Comparison of ENCODE assay signal across 24 cellular contexts in the genomic region with DNA sequence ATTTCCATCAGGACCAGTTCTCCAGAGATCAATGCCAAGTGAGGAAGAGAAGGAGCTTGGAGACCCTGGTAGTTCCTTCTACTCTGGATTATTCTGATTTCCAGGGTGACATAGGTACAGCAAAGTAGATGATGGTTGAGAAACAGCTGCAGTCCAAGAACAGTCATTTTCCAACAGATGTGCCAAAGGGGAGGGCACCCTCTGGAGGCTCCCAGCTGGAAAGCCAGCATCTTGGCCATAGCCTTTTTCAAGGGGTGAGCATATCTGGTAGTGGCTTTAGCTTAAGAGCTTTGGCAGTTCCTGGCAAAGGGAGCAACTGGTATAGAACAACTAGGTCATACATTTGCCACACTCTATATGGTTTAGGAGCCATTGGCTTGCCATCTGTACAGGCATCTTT.
DNase-seq lines count a peak whose midpoint lies in the region; ATAC-seq and TF ChIP-seq lines count a peak whose summit lies in the region.
"Had no signal": no experiment of that assay in that cellular context is flagged by ENCODE, and none has a peak within 500 bp of the region (broad histone marks: within the 10 kb centered on the region; RNA-seq: fewer than 3 reads in every experiment).

No MANE protein-coding gene starts in this region.

- in situ Hi-C loops in SK-MEL-5 (cut with HindIII; ENCODE audit: low pct_unique_long_range_greater_than_20kb, low sequenced_read_pairs), result no loop called here

- no peaks in the 10 kb centered on the region for H3K9me3 ChIP-seq in prostate gland

- no peaks in the 10 kb centered on the region for H3K36me3 ChIP-seq in prostate gland

- intact Hi-C loops in prostate gland (cut with DNase I), result no loop called here

- TF ChIP-seq CTCF in foreskin keratinocyte (conservative IDR thresholded peaks at IDR 0.05) (peak; percentile 55), prostate gland (IDR thresholded peaks at IDR 0.05) (no peak)

- no peak overlapping the region for H3K27ac ChIP-seq in foreskin keratinocyte
- H3K27ac ChIP-seq in prostate gland, result no peak overlapping the region
- H3K27ac ChIP-seq: epithelial cell of prostate, parathyroid adenoma had no signal

- H3K4me1 ChIP-seq in foreskin keratinocyte (no peaks in the 10 kb centered on the region), prostate gland (replicated peaks) (no peaks in the 10 kb centered on the region)
- H3K4me1 ChIP-seq: parathyroid adenoma had no signal

- DNase-seq in GM03348 (ENCODE audit: low spot score) (peak; percentile 9), SK-MEL-5 (ENCODE audit: low read depth, low spot score) (peak; percentile 54), foreskin keratinocyte (peak in 1 of 2 donors; percentile 7), DMS153 (lab: John Stamatoyannopoulos, UW) (no peak), kidney glomerular epithelial cell (lab: John Stamatoyannopoulos, UW) (no peak), prostate gland (ENCODE audit: low spot score) (no peak), HT-29 (ENCODE audit: low spot score) (no peak)
- DNase-seq: activated naive CD8-positive, alpha-beta T cell treated with anti-CD3 and anti-CD28 coated beads for 36 hours; CD4-positive, alpha-beta T cell; DND-41; HCEC 1CT; Karpas-422; naive B cell; NCI-H1105; NCI-H2081 treated with DMSO at 0.1 percent for 48 hours; NCI-H524; SHP77 treated with DMSO at 0.1 percent for 48 hours; stimulated activated CD4-positive, alpha-beta T cell treated with anti-CD3 and anti-CD28 coated beads, Interleukin-4, amount 100 ng/mL, for 1 hour; substantia nigra; T-helper 2 cell had no signal

- TF ChIP-seq POLR2A in prostate gland (IDR thresholded peaks at IDR 0.05), result no peak

- ATAC-seq in foreskin keratinocyte, result peak; percentile 38
- ATAC-seq: WTC11 had no signal

- no peak overlapping the region for H3K4me3 ChIP-seq in prostate gland
- H3K4me3 ChIP-seq: lung had no signal

- H3K27me3 ChIP-seq in foreskin keratinocyte (no peaks in the 10 kb centered on the region), prostate gland (replicated peaks; ENCODE audit: insufficient read depth) (no peaks in the 10 kb centered on the region)

Comparison
In these comparisons a context has a peak if more than half of its experiments do, and no peak if none do; other contexts are left out.
1. DNase-seq: peak in GM03348 (single experiment) and SK-MEL-5 (single experiment); none in DMS153 (single experiment), kidney glomerular epithelial cell (single experiment), prostate gland (single experiment) and HT-29 (single experiment).